In genomic region chr12:71626768-71627167, GRCh38 we compare ENCODE assay signal across 17 cellular contexts. TPM values are rescaled to one million over a fixed set of nuclear protein-coding genes. Genes with fewer than 3 reads are reported as not detected.
DNase-seq lines count a peak whose midpoint lies in the region; ATAC-seq and TF ChIP-seq lines count a peak whose summit lies in the region.
"Had no signal": no experiment of that assay in that cellular context is flagged by ENCODE, and none has a peak within 500 bp of the region (broad histone marks: within the 10 kb centered on the region; RNA-seq: fewer than 3 reads in every experiment).

No MANE protein-coding gene starts in this region.

- peaks cover 10 to 44% of the 10 kb centered on the region in 2 donors for H3K36me3 Mint-ChIP-seq in activated T-cell treated with anti-CD3 and anti-CD28 coated beads, Interleukin-2, amount 50 U/mL, for 72 hours (ENCODE audit: insufficient read depth in 2 of 2)

- peaks cover 15% of the 10 kb centered on the region for H3K4me1 ChIP-seq in MM.1S (ENCODE audit: low read length)
- peaks cover 6 to 11% of the 10 kb centered on the region in 2 experiments for H3K4me1 ChIP-seq in neutrophil (ENCODE audit: control insufficient read depth in 1 of 2, insufficient read depth in 1 of 2, low read depth in 1 of 2, low read length in 1 of 2)
- H3K4me1 ChIP-seq: suprapubic skin had no signal

- peaks cover 12% of the 10 kb centered on the region; the same call in 1 of the 2 replicates for H3F3A ChIP-seq in MM.1S (ENCODE audit: insufficient read depth, low read length)

- DNase-seq in activated T-cell treated with anti-CD3 and anti-CD28 coated beads, Interleukin-2, amount 50 U/mL, for 72 hours = no peak
- DNase-seq in activated T-cell treated with anti-CD3 and anti-CD28 coated beads, Interleukin-2, amount 50 U/mL, for 48 hours = no peak
- DNase-seq in MM.1S = no peak
- peak; percentile 39 to 73 for DNase-seq in dermis microvascular lymphatic vessel endothelial cell (ENCODE audit: low read depth in 2 of 2)
- no peak for DNase-seq in NCI-H748 (lab: John Stamatoyannopoulos, UW; ENCODE audit: unreplicated experiment)
- DNase-seq in NCI-H2107 treated with DMSO at 0.1 percent for 48 hours (lab: John Stamatoyannopoulos, UW; ENCODE audit: unreplicated experiment) = no peak
- no peak for DNase-seq in NCI-H128 (lab: John Stamatoyannopoulos, UW; ENCODE audit: unreplicated experiment)
- DNase-seq: activated CD8-positive, alpha-beta memory T cell treated with anti-CD3 and anti-CD28 coated beads for 24 hours; activated naive CD4-positive, alpha-beta T cell; COR-L47; cortex of kidney; H7; NCI-H2029 treated with DMSO at 0.1 percent for 48 hours; pancreas; SIG-M5 had no signal

- peak overlapping the region; percentile 24 for H3K27ac Mint-ChIP-seq in activated T-cell treated with anti-CD3 and anti-CD28 coated beads, Interleukin-2, amount 50 U/mL, for 72 hours

- H3K4me1 Mint-ChIP-seq in activated T-cell treated with anti-CD3 and anti-CD28 coated beads, Interleukin-2, amount 50 U/mL, for 72 hours (ENCODE audit: low read depth) = peaks cover 6% of the 10 kb centered on the region

- no peaks in the 10 kb centered on the region for H4K20me1 ChIP-seq in MM.1S (ENCODE audit: insufficient read depth, low read length)

- no peaks in the 10 kb centered on the region for H3K27me3 Mint-ChIP-seq in activated T-cell treated with anti-CD3 and anti-CD28 coated beads, Interleukin-2, amount 50 U/mL, for 72 hours (ENCODE audit: low read depth)

- no peak overlapping the region for H3K9ac ChIP-seq in MM.1S (ENCODE audit: low read length)

- no peaks in the 10 kb centered on the region for H3K9me3 Mint-ChIP-seq in activated T-cell treated with anti-CD3 and anti-CD28 coated beads, Interleukin-2, amount 50 U/mL, for 72 hours

- H3K27me3 ChIP-seq in MM.1S (replicated peaks; ENCODE audit: insufficient read depth, low read length) (no peaks in the 10 kb centered on the region), neutrophil (no peaks in the 10 kb centered on the region)
- H3K27me3 ChIP-seq: pancreas, suprapubic skin had no signal

- H3K4me2 ChIP-seq in MM.1S (ENCODE audit: low read depth, low read length) = peak overlapping the region; percentile 40; the same call in 1 of the 2 replicates

- H3K79me2 ChIP-seq in MM.1S (ENCODE audit: low read length) = peaks cover 22% of the 10 kb centered on the region

- no peak for ATAC-seq in activated T-cell treated with anti-CD3 and anti-CD28 coated beads, Interleukin-2, amount 50 U/mL, for 72 hours (replicated peaks in 1 of 2)

- no peak overlapping the region for H2AFZ ChIP-seq in MM.1S (ENCODE audit: low read length)

- H3K36me3 ChIP-seq in MM.1S (replicated peaks; ENCODE audit: insufficient read depth, low read length) (peaks cover 46% of the 10 kb centered on the region; the same call in 1 of the 2 replicates), neutrophil (peaks cover 99% of the 10 kb centered on the region)

- H3K4me3 ChIP-seq in MM.1S (ENCODE audit: low read length) = no peak overlapping the region
- no peak overlapping the region for H3K4me3 ChIP-seq in neutrophil (ENCODE audit: low read depth in 1 of 2, low read length in 1 of 2)
- H3K4me3 ChIP-seq: pancreas, suprapubic skin had no signal

- no peak overlapping the region for H3K27ac ChIP-seq in MM.1S (ENCODE audit: low read length)
- H3K27ac ChIP-seq in neutrophil = peak overlapping the region; percentile 72
- H3K27ac ChIP-seq: pancreas, suprapubic skin had no signal

- peak overlapping the region in 1 of 2 donors; percentile 11 for H3K4me3 Mint-ChIP-seq in activated T-cell treated with anti-CD3 and anti-CD28 coated beads, Interleukin-2, amount 50 U/mL, for 72 hours

- no peaks in the 10 kb centered on the region for H3K9me2 ChIP-seq in MM.1S (replicated peaks; ENCODE audit: insufficient read depth, low read length)

- H3K9me3 ChIP-seq in MM.1S (replicated peaks; ENCODE audit: insufficient read depth, low read length) (no peaks in the 10 kb centered on the region), neutrophil (no peaks in the 10 kb centered on the region)
- H3K9me3 ChIP-seq: pancreas, suprapubic skin had no signal

- TF ChIP-seq CTCF in MM.1S (IDR thresholded peaks at IDR 0.05; ENCODE audit: low read length) (no peak), neutrophil (IDR thresholded peaks at IDR 0.05) (no peak)

RNA-seq across cellular contexts. Expression of gene ZFC3H1, which starts 36.9 kb away (rescaled TPM):
- 10 to 100 TPM; 87.7 to 98.7 TPM for total RNA-seq in activated T-cell treated with anti-CD3 and anti-CD28 coated beads, Interleukin-2, amount 50 U/mL, for 72 hours
- 11.4 and 16.8 TPM in 2 replicates for total RNA-seq in dermis microvascular lymphatic vessel endothelial cell

RNA-seq across cellular contexts. Expression of gene THAP2, which starts 37.3 kb away (rescaled TPM):
- 10 to 100 TPM; 13.8 to 15.1 TPM for total RNA-seq in activated T-cell treated with anti-CD3 and anti-CD28 coated beads, Interleukin-2, amount 50 U/mL, for 72 hours
- total RNA-seq in dermis microvascular lymphatic vessel endothelial cell = 2.1 and 2.7 TPM in 2 replicates

RNA-seq across cellular contexts. Expression of gene TMEM19, which starts 59.1 kb away (rescaled TPM):
- 10 to 100 TPM; 15.0 to 18.5 TPM for total RNA-seq in activated T-cell treated with anti-CD3 and anti-CD28 coated beads, Interleukin-2, amount 50 U/mL, for 72 hours
- total RNA-seq in dermis microvascular lymphatic vessel endothelial cell = 34.5 and 42.5 TPM in 2 replicates

Comparison
In these comparisons a context has a peak if more than half of its experiments do, and no peak if none do; other contexts are left out.
1. DNase-seq: peak in dermis microvascular lymphatic vessel endothelial cell (2 of 2); none in activated T-cell treated with anti-CD3 and anti-CD28 coated beads, Interleukin-2, amount 50 U/mL, for 72 hours (0 of 2), activated T-cell treated with anti-CD3 and anti-CD28 coated beads, Interleukin-2, amount 50 U/mL, for 48 hours (0 of 2), MM.1S (single experiment), NCI-H748 (single experiment), NCI-H2107 treated with DMSO at 0.1 percent for 48 hours (single experiment) and NCI-H128 (single experiment).